ENCODE assay signal across 13 cellular contexts in genomic region chr11:59225017-59225416, GRCh38.
DNase-seq lines count a peak whose midpoint lies in the region; ATAC-seq and FAIRE-seq lines count a peak whose summit lies in the region.
"Had no signal": no experiment of that assay in that cellular context is flagged by ENCODE, and none has a peak within 500 bp of the region (broad histone marks: within the 10 kb centered on the region; RNA-seq: fewer than 3 reads in every experiment).

No MANE protein-coding gene starts in this region.

- H3K36me3 ChIP-seq in muscle layer of duodenum (ENCODE audit: control insufficient read depth in 1 of 2, insufficient read depth in 2 of 2, low read length in 2 of 2), result no peaks in the 10 kb centered on the region

- H3K9me3 ChIP-seq in muscle layer of duodenum (ENCODE audit: control insufficient read depth in 1 of 2, low read length in 2 of 2), result no peaks in the 10 kb centered on the region

- ATAC-seq in GM18867 (IDR thresholded peaks at IDR 0.05; ENCODE audit: unreplicated experiment) (peak; percentile 62), GM21717 (IDR thresholded peaks at IDR 0.05; ENCODE audit: unreplicated experiment) (peak; percentile 71), HG03442 (IDR thresholded peaks at IDR 0.05; ENCODE audit: unreplicated experiment) (peak; percentile 41)
- ATAC-seq: activated CD8-positive, alpha-beta T cell treated with anti-CD3 and anti-CD28 coated beads for 36 hours; activated naive CD8-positive, alpha-beta T cell treated with anti-CD3 and anti-CD28 coated beads, Interleukin-2, amount 50 U/mL, for 24 hours had no signal

- no peak for FAIRE-seq in HTR-8/SVneo (lab: Jason Lieb, UNC)

- no peaks in the 10 kb centered on the region for H3K27me3 ChIP-seq in muscle layer of duodenum (ENCODE audit: low read depth, low read length)

- no peak for DNase-seq in hippocampal formation (lab: John Stamatoyannopoulos, UW)
- DNase-seq in DMS53 (lab: John Stamatoyannopoulos, UW), result no peak
- no peak for DNase-seq in hypothalamus (lab: John Stamatoyannopoulos, UW)
- DNase-seq in HTR-8/SVneo (ENCODE audit: insufficient read length, low spot score), result no peak
- DNase-seq: activated CD8-positive, alpha-beta T cell treated with anti-CD3 and anti-CD28 coated beads for 36 hours; activated naive CD8-positive, alpha-beta T cell treated with anti-CD3 and anti-CD28 coated beads, Interleukin-2, amount 50 U/mL, for 24 hours; endodermal cell; stimulated activated CD4-positive, alpha-beta T cell treated with anti-CD3 and anti-CD28 coated beads, Interleukin-12 subunit alpha, Interleukin-12 subunit beta, amount 100 ng/mL, for 4 hours; T-helper 1 cell had no signal

- H3K4me3 ChIP-seq in muscle layer of duodenum (ENCODE audit: low read depth in 1 of 2, low read length in 2 of 2), result no peak overlapping the region

- peak overlapping the region; percentile 78 for H3K27ac ChIP-seq in muscle layer of duodenum (ENCODE audit: low read length)

- peaks cover 0 to 7% of the 10 kb centered on the region in 2 donors for H3K4me1 ChIP-seq in muscle layer of duodenum (ENCODE audit: control insufficient read depth in 1 of 2, insufficient read depth in 2 of 2, low read length in 2 of 2)
